In the genomic region with DNA sequence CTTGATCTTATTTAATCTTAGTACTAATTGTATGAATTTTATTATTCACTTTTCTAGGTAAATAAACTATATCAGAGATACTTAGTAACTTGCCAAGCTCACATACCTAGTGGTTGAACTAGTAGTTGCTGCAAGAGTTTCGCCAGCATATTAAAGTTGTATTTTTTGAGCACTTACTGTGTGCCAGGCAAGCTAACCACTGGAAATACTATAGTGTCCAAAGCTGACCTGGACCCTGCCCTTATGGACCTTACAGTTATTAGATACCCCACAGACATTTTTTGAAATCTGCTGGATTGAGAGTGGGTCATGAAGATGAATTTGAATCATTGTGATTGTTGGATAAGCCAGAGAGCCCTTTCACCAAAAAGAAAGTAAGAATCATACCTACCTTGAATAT, we compare ENCODE assay signal across 10 cellular contexts.
DNase-seq lines count a peak whose midpoint lies in the region; ATAC-seq, FAIRE-seq and TF ChIP-seq lines count a peak whose summit lies in the region.
"Had no signal": no experiment of that assay in that cellular context is flagged by ENCODE, and none has a peak within 500 bp of the region (broad histone marks: within the 10 kb centered on the region; RNA-seq: fewer than 3 reads in every experiment).

No MANE protein-coding gene starts in this region.

- H3K27me3 ChIP-seq in liver (ENCODE audit: control insufficient read depth in 4 of 4, insufficient read depth in 4 of 4, low read length in 3 of 4) (no peaks in the 10 kb centered on the region), HepG2 (ENCODE audit: control insufficient read depth in 1 of 2, insufficient read depth in 2 of 2, low read length in 2 of 2) (no peaks in the 10 kb centered on the region), esophagus squamous epithelium (no peaks in the 10 kb centered on the region)

- TF ChIP-seq EP300 in HepG2 (IDR thresholded peaks at IDR 0.05; ENCODE audit: low read depth in 2 of 2, low read length in 2 of 2) (no peak), HepG2 (CRISPR knock-in tag; IDR thresholded peaks at IDR 0.05; ENCODE audit: borderline replicate concordance) (no peak)

- intact Hi-C loops in HepG2 (cut with micrococcal nuclease; ENCODE audit: unreplicated experiment) (loop anchor here (1.0 to 10.0 kb wide), 3 partner anchors 770 to 898 kb away; no protein-coding TSS in a partner anchor), esophagus squamous epithelium (cut with DNase I) (loop anchor here (10.0 kb wide), 2 partner anchors 200 to 300 kb away; no protein-coding TSS in a partner anchor)

- no peaks in the 10 kb centered on the region for H3K79me2 ChIP-seq in HepG2 (ENCODE audit: insufficient read depth, low read length)

- H3K27ac ChIP-seq in liver (ENCODE audit: low read depth in 1 of 2, low read length in 2 of 2) = no peak overlapping the region
- no peak overlapping the region for H3K27ac ChIP-seq in HepG2 (ENCODE audit: extremely low read length, insufficient read depth, low read length)
- H3K27ac ChIP-seq in esophagus squamous epithelium = peak overlapping the region; percentile 50 to 86 (median 73)

- no peak for ATAC-seq in HepG2
- ATAC-seq: stimulated activated naive CD8-positive, alpha-beta T cell treated with anti-CD3 and anti-CD28 coated beads, Interleukin-15, Interleukin-2, amounts not matched to agents 100 U/mL and 50 U/mL, for 24 hours had no signal

- H3K4me3 Mint-ChIP-seq in osteocyte (ENCODE audit: unreplicated experiment) = no peak overlapping the region
- H3K4me3 Mint-ChIP-seq in activated CD4-positive, alpha-beta memory T cell treated with anti-CD3 and anti-CD28 coated beads, Interleukin-2, amount 10 ng/mL, durations not matched to agents 7 days and 5 days = no peak overlapping the region
- H3K4me3 Mint-ChIP-seq: activated naive CD8-positive, alpha-beta T cell had no signal

- no peak for DNase-seq in HepG2 (ENCODE audit: low spot score)
- no peak for DNase-seq in esophagus squamous epithelium (lab: John Stamatoyannopoulos, UW)
- DNase-seq in osteocyte (ENCODE audit: extremely low spot score, unreplicated experiment) = no peak
- DNase-seq in NCI-H1092 treated with DMSO at 0.1 percent for 48 hours (lab: John Stamatoyannopoulos, UW) = no peak
- DNase-seq in NCI-H526 treated with DMSO at 0.1 percent for 48 hours (lab: John Stamatoyannopoulos, UW) = no peak
- DNase-seq in activated CD4-positive, alpha-beta memory T cell treated with anti-CD3 and anti-CD28 coated beads, Interleukin-2, amount 10 ng/mL, durations not matched to agents 7 days and 5 days = no peak
- no peak for DNase-seq in DMS79 (lab: John Stamatoyannopoulos, UW)

- no peak for TF ChIP-seq RAD21 in liver (IDR thresholded peaks at IDR 0.05)
- TF ChIP-seq RAD21 in HepG2 (CRISPR knock-in tag; IDR thresholded peaks at IDR 0.05) = no peak

- in situ Hi-C loops in HepG2 (cut with HindIII; ENCODE audit: extremely low pct_ligation_motif_present, low pct_unique_long_range_greater_than_20kb) = loop anchor here (10.0 to 25.0 kb wide), 2 partner anchors 300 to 718 kb away; no protein-coding TSS in a partner anchor

- H3K4me3 ChIP-seq in liver (ENCODE audit: low read depth in 1 of 3, low read length in 3 of 3) = no peak overlapping the region
- H3K4me3 ChIP-seq in HepG2 (replicated peaks in 1 of 3; ENCODE audit: insufficient read depth in 1 of 3, low read depth in 2 of 3, low read length in 3 of 3) = no peak overlapping the region
- no peak overlapping the region for H3K4me3 ChIP-seq in esophagus squamous epithelium

- CTCF ChIA-PET in HepG2 (lab: Yijun Ruan, JAX; ENCODE audit: low intra/inter-chr PET ratio, low total read pairs) = interaction anchor here (1.6 to 1.7 kb wide), 2 partner anchors 844 to 899 kb away, joined by 3 to 7 read pairs; no protein-coding TSS in a partner anchor
- CTCF ChIA-PET in activated CD4-positive, alpha-beta memory T cell treated with anti-CD3 and anti-CD28 coated beads, Interleukin-2, amount 10 ng/mL, durations not matched to agents 7 days and 5 days (lab: Charles Lee) = interaction anchor here (0.6 to 4.2 kb wide), 32 partner anchors 9 to 1562 kb away, joined by 3 to 25 read pairs (median 4); no protein-coding TSS in a partner anchor

- H2AFZ ChIP-seq in HepG2 (ENCODE audit: low read length) = no peak overlapping the region

- H3K36me3 Mint-ChIP-seq in osteocyte (ENCODE audit: unreplicated experiment) = peaks cover 6% of the 10 kb centered on the region
- no peaks in the 10 kb centered on the region for H3K36me3 Mint-ChIP-seq in activated CD4-positive, alpha-beta memory T cell treated with anti-CD3 and anti-CD28 coated beads, Interleukin-2, amount 10 ng/mL, durations not matched to agents 7 days and 5 days (ENCODE audit: low read depth)
- H3K36me3 Mint-ChIP-seq: activated naive CD8-positive, alpha-beta T cell had no signal

- no peaks in the 10 kb centered on the region for H3K27me3 Mint-ChIP-seq in osteocyte (ENCODE audit: unreplicated experiment)
- peaks cover 2% of the 10 kb centered on the region for H3K27me3 Mint-ChIP-seq in activated CD4-positive, alpha-beta memory T cell treated with anti-CD3 and anti-CD28 coated beads, Interleukin-2, amount 10 ng/mL, durations not matched to agents 7 days and 5 days
- H3K27me3 Mint-ChIP-seq: activated naive CD8-positive, alpha-beta T cell had no signal

- H4K20me1 ChIP-seq in HepG2 (ENCODE audit: insufficient read depth, low read length) = no peaks in the 10 kb centered on the region

- WGBS in liver = 81% methylated on average over 1 of the region's 1 CpG
- WGBS in HepG2 (ENCODE audit: low lambda C conversion rate) = 95% methylated on average over 1 of the region's 1 CpG
- WGBS in esophagus squamous epithelium, 2 donors = 74% methylated on average over 1 of the region's 1 CpG

- peaks cover 53% of the 10 kb centered on the region for H3K4me1 Mint-ChIP-seq in osteocyte (ENCODE audit: unreplicated experiment)
- no peaks in the 10 kb centered on the region for H3K4me1 Mint-ChIP-seq in activated CD4-positive, alpha-beta memory T cell treated with anti-CD3 and anti-CD28 coated beads, Interleukin-2, amount 10 ng/mL, durations not matched to agents 7 days and 5 days

- H3K4me1 ChIP-seq in liver (ENCODE audit: control insufficient read depth in 4 of 4, insufficient read depth in 4 of 4, low read length in 3 of 4) (peaks cover 5 to 32% (median 28%) of the 10 kb centered on the region in 4 donors), HepG2 (ENCODE audit: insufficient read depth, low read length) (peaks cover 42% of the 10 kb centered on the region), esophagus squamous epithelium (peaks cover 17 to 57% (median 34%) of the 10 kb centered on the region in 3 donors)

- H3K4me2 ChIP-seq in HepG2 (ENCODE audit: low read depth, low read length) = no peak overlapping the region

- peaks cover 6% of the 10 kb centered on the region for H3K9me3 Mint-ChIP-seq in osteocyte (ENCODE audit: unreplicated experiment)
- no peaks in the 10 kb centered on the region for H3K9me3 Mint-ChIP-seq in activated CD4-positive, alpha-beta memory T cell treated with anti-CD3 and anti-CD28 coated beads, Interleukin-2, amount 10 ng/mL, durations not matched to agents 7 days and 5 days

- BruUV-seq in HepG2 (replicated peaks; lab: Mats Ljungman, UMichigan) = no TSS peak

- TF ChIP-seq CTCF in liver (IDR thresholded peaks at IDR 0.05; ENCODE audit: low read depth, low read length, missing input control) = no peak
- TF ChIP-seq CTCF in HepG2 (CRISPR knock-in tag; IDR thresholded peaks at IDR 0.05) = no peak
- TF ChIP-seq CTCF in esophagus squamous epithelium (IDR thresholded peaks at IDR 0.05) = peak in 2 of 6 experiments; percentile 10 to 13
- TF ChIP-seq CTCF in osteocyte (IDR thresholded peaks at IDR 0.05) = no peak

- POLR2A ChIA-PET in HepG2 (lab: Yijun Ruan, JAX) = interaction anchor here (0.6 to 1.1 kb wide), 2 partner anchors 848 to 881 kb away, joined by 3 read pairs; a partner anchor contains a TSS
- POLR2A ChIA-PET in activated CD4-positive, alpha-beta memory T cell treated with anti-CD3 and anti-CD28 coated beads, Interleukin-2, amount 10 ng/mL, durations not matched to agents 7 days and 5 days (lab: Charles Lee) = no interaction called here

- no peaks in the 10 kb centered on the region for H3K9me3 ChIP-seq in liver (ENCODE audit: control insufficient read depth in 4 of 4, low read length in 3 of 4)
- H3K9me3 ChIP-seq in HepG2 (ENCODE audit: low read length) = no peaks in the 10 kb centered on the region
- peaks cover 0 to under 1% (median 0%) of the 10 kb centered on the region in 3 donors for H3K9me3 ChIP-seq in esophagus squamous epithelium

- no peaks in the 10 kb centered on the region for H3K36me3 ChIP-seq in liver (ENCODE audit: control insufficient read depth in 4 of 4, insufficient read depth in 3 of 4, low read depth in 1 of 4, low read length in 3 of 4)
- no peaks in the 10 kb centered on the region for H3K36me3 ChIP-seq in HepG2 (replicated peaks in 1 of 2; ENCODE audit: control insufficient read depth in 1 of 2, insufficient read depth in 2 of 2, low read length in 2 of 2)
- no peaks in the 10 kb centered on the region for H3K36me3 ChIP-seq in esophagus squamous epithelium

- peak overlapping the region; percentile 64 for H3K27ac Mint-ChIP-seq in osteocyte (ENCODE audit: unreplicated experiment)
- no peak overlapping the region for H3K27ac Mint-ChIP-seq in activated CD4-positive, alpha-beta memory T cell treated with anti-CD3 and anti-CD28 coated beads, Interleukin-2, amount 10 ng/mL, durations not matched to agents 7 days and 5 days
- H3K27ac Mint-ChIP-seq: activated naive CD8-positive, alpha-beta T cell had no signal

- TF ChIP-seq POLR2A in HepG2 (IDR thresholded peaks at IDR 0.05; ENCODE audit: insufficient read depth in 1 of 2, low read depth in 2 of 2, low read length in 2 of 2) = no peak
- TF ChIP-seq POLR2A in esophagus squamous epithelium (IDR thresholded peaks at IDR 0.05) = no peak

- no peak for FAIRE-seq in HepG2 (lab: Jason Lieb, UNC)

- no peak overlapping the region for H3K9ac ChIP-seq in liver (ENCODE audit: low read depth in 1 of 2, low read length in 2 of 2)
- no peak overlapping the region for H3K9ac ChIP-seq in HepG2 (ENCODE audit: insufficient read depth, low read depth, low read length)

TF ChIP-seq in HepG2, 621 proteins besides CTCF, POLR2A, EP300 and RAD21 (continues in another document):
- TF ChIP-seq ZBTB42 (CRISPR knock-in tag; IDR thresholded peaks at IDR 0.05) (no peak), ZNF124 (CRISPR knock-in tag; IDR thresholded peaks at IDR 0.05) (no peak)

Comparison
In these comparisons a context has a peak if more than half of its experiments do, and no peak if none do; other contexts are left out.
1. H3K27ac ChIP-seq: peak in esophagus squamous epithelium (4 of 4); none in liver (0 of 2) and HepG2 (single experiment).